ENCODE assay signal across 8 cellular contexts in genomic region chr9:72363908-72364678, GRCh38.
DNase-seq lines count a peak whose midpoint lies in the region; ATAC-seq and TF ChIP-seq lines count a peak whose summit lies in the region.

No MANE protein-coding gene starts in this region.

- peak overlapping the region; percentile 86 to 97 for H3K9ac ChIP-seq in stomach smooth muscle (ENCODE audit: low read length in 2 of 2)

- H3K9me3 ChIP-seq in stomach smooth muscle (ENCODE audit: control insufficient read depth in 2 of 2, low read length in 2 of 2) = no peaks in the 10 kb centered on the region

- TF ChIP-seq CTCF in fibroblast of pulmonary artery (IDR thresholded peaks at IDR 0.05; ENCODE audit: low read length, missing control alignments) (no peak), nephron progenitor cell (IDR thresholded peaks at IDR 0.05) (no peak)

- peaks cover 53% of the 10 kb centered on the region for H3K4me1 Mint-ChIP-seq in nephron progenitor cell

- peak overlapping the region; percentile 99 for H3K27ac ChIP-seq in stomach smooth muscle (ENCODE audit: low read length)

- peak; percentile 16 for ATAC-seq in GM18873 (IDR thresholded peaks at IDR 0.05; ENCODE audit: low FRiP score, unreplicated experiment)
- ATAC-seq in HG03097 (IDR thresholded peaks at IDR 0.05; ENCODE audit: low FRiP score, unreplicated experiment) = peak; percentile 35

- peaks cover 0 to 3% of the 10 kb centered on the region in 2 donors for H3K36me3 ChIP-seq in stomach smooth muscle (ENCODE audit: control insufficient read depth in 2 of 2, insufficient read depth in 2 of 2, low read length in 2 of 2)

- peak; percentile 60 for DNase-seq in Ammon's horn (ENCODE audit: low spot score)
- peak; percentile 65 for DNase-seq in OCI-M1 (lab: John Stamatoyannopoulos, UW)
- peak; percentile 61 for DNase-seq in activated T-helper 9 cell treated with anti-CD3 and anti-CD28 coated beads, Interleukin-2, amount 50 U/mL, for 16 hours (ENCODE audit: low read depth)
- DNase-seq in fibroblast of pulmonary artery (ENCODE audit: low read depth) = peak; percentile 59
- peak; percentile 68 for DNase-seq in nephron progenitor cell

- peak overlapping the region; percentile 61 for H3K4me3 ChIP-seq in fibroblast of pulmonary artery (replicated peaks; ENCODE audit: low read depth, low read length)
- H3K4me3 ChIP-seq in stomach smooth muscle (ENCODE audit: low read length in 2 of 2) = peak overlapping the region; percentile 87 to 94

- peaks cover 3% of the 10 kb centered on the region for H3K27me3 Mint-ChIP-seq in nephron progenitor cell (ENCODE audit: low read depth, poor library complexity)

- H3K4me1 ChIP-seq in stomach smooth muscle (ENCODE audit: control insufficient read depth, insufficient read depth, low read length) = peaks cover 22% of the 10 kb centered on the region

- H3K9me3 Mint-ChIP-seq in nephron progenitor cell = no peaks in the 10 kb centered on the region

- peak overlapping the region; percentile 98 for H3K27ac Mint-ChIP-seq in nephron progenitor cell

- H3K27me3 ChIP-seq in stomach smooth muscle (ENCODE audit: control insufficient read depth in 1 of 2, insufficient read depth in 2 of 2, low read length in 2 of 2) = no peaks in the 10 kb centered on the region

- H3K36me3 Mint-ChIP-seq in nephron progenitor cell (ENCODE audit: low read depth) = peaks cover 28% of the 10 kb centered on the region

- peak overlapping the region; percentile 97 for H3K4me3 Mint-ChIP-seq in nephron progenitor cell

Comparison
In these comparisons a context has a peak if more than half of its experiments do, and no peak if none do; other contexts are left out.
1. Peak in every context shown above with its lines: DNase-seq, ATAC-seq, H3K4me3 ChIP-seq and H3K27ac ChIP-seq.